Comparison of ENCODE assay signal across 8 cellular contexts in genomic region chr10:84665883-84666463, GRCh38.
DNase-seq lines count a peak whose midpoint lies in the region; ATAC-seq and TF ChIP-seq lines count a peak whose summit lies in the region.

No MANE protein-coding gene starts in this region.

- no peaks in the 10 kb centered on the region for H4K20me1 ChIP-seq in OCI-LY3 (ENCODE audit: insufficient read depth, low read length)

- H3K4me1 Mint-ChIP-seq in T-helper 17 cell = no peaks in the 10 kb centered on the region

- POLR2A ChIA-PET in HEK293T (lab: Yijun Ruan, JAX) = no interaction called here

- no peaks in the 10 kb centered on the region for H3K79me2 ChIP-seq in OCI-LY3 (ENCODE audit: low read length)

- no peak overlapping the region for H3K9ac ChIP-seq in OCI-LY3 (ENCODE audit: low read length)

- CTCF ChIA-PET in HEK293T (lab: Yijun Ruan, JAX) = interaction anchor here (0.5 to 1.2 kb wide), 5 partner anchors 10 to 52 kb away, joined by 3 to 6 read pairs (median 4); no protein-coding TSS in a partner anchor

- H2AFZ ChIP-seq in OCI-LY3 (ENCODE audit: low read depth, low read length) = no peak overlapping the region

- H3K9me3 ChIP-seq in OCI-LY3 (ENCODE audit: insufficient read depth, low read length) (no peaks in the 10 kb centered on the region), T-helper 17 cell (ENCODE audit: control insufficient read depth, low read length, poor library complexity, severe bottlenecking) (no peaks in the 10 kb centered on the region)

- H3K4me3 ChIP-seq in OCI-LY3 (ENCODE audit: low read length) = no peak overlapping the region
- H3K4me3 ChIP-seq in foreskin fibroblast (ENCODE audit: low read depth in 1 of 2, low read length in 2 of 2) = no peak overlapping the region

- no peak overlapping the region for H3K27ac ChIP-seq in OCI-LY3 (ENCODE audit: low read length)

- ATAC-seq in GM19467 (IDR thresholded peaks at IDR 0.05; ENCODE audit: unreplicated experiment) (no peak), T-helper 17 cell (no peak)

- peaks cover 20% of the 10 kb centered on the region for H3K27me3 Mint-ChIP-seq in T-helper 17 cell

- H3K4me1 ChIP-seq in OCI-LY3 (ENCODE audit: low read length) = no peaks in the 10 kb centered on the region

- no peaks in the 10 kb centered on the region for H3K27me3 ChIP-seq in OCI-LY3 (ENCODE audit: low read depth, low read length)

- H3K36me3 Mint-ChIP-seq in T-helper 17 cell (ENCODE audit: low read depth) = no peaks in the 10 kb centered on the region

- H3K27ac Mint-ChIP-seq in T-helper 17 cell = no peak overlapping the region

- H3K4me3 Mint-ChIP-seq in T-helper 17 cell = no peak overlapping the region

- no peak overlapping the region for H3K4me2 ChIP-seq in OCI-LY3 (ENCODE audit: low read length)

- peak; percentile 74 for TF ChIP-seq CTCF in OCI-LY3 (IDR thresholded peaks at IDR 0.05; ENCODE audit: low read depth, low read length)
- no peak for TF ChIP-seq CTCF in foreskin fibroblast (IDR thresholded peaks at IDR 0.05; ENCODE audit: low read depth, low read length)

- peak; percentile 51 for DNase-seq in DMS 273 (lab: John Stamatoyannopoulos, UW; ENCODE audit: unreplicated experiment)
- no peak for DNase-seq in DMS 273 treated with DMSO at 0.1 percent for 48 hours (lab: John Stamatoyannopoulos, UW)
- DNase-seq in HEK293T (ENCODE audit: extremely low spot score) = peak; percentile 72
- DNase-seq in iPS DF 19.7 (ENCODE audit: low read depth, low spot score) = peak; percentile 47
- no peak for DNase-seq in foreskin fibroblast
- DNase-seq in T-helper 17 cell = no peak

- no peaks in the 10 kb centered on the region for H3K36me3 ChIP-seq in OCI-LY3 (replicated peaks; ENCODE audit: low read depth, low read length)

TF ChIP-seq in HEK293T, 16 proteins besides CTCF, POLR2A, EP300 and RAD21:
- TF ChIP-seq CTBP1 (IDR thresholded peaks at IDR 0.05; ENCODE audit: borderline replicate concordance) (no peak), ZNF384 (IDR thresholded peaks at IDR 0.05) (no peak), TARDBP (IDR thresholded peaks at IDR 0.05) (no peak), NFRKB (IDR thresholded peaks at IDR 0.05) (no peak), BHLHE40 (IDR thresholded peaks at IDR 0.05; ENCODE audit: borderline replicate concordance) (no peak), ARNT (IDR thresholded peaks at IDR 0.05) (no peak), FOXK2 (IDR thresholded peaks at IDR 0.05) (no peak), ELF4 (IDR thresholded peaks at IDR 0.05) (no peak), FOXM1 (IDR thresholded peaks at IDR 0.05; ENCODE audit: borderline replicate concordance) (no peak), HDGF (IDR thresholded peaks at IDR 0.05; ENCODE audit: borderline replicate concordance) (no peak), PKNOX1 (IDR thresholded peaks at IDR 0.05) (no peak), FOXA1 (IDR thresholded peaks at IDR 0.05) (no peak), LEF1 (IDR thresholded peaks at IDR 0.05; ENCODE audit: borderline replicate concordance) (no peak), L3MBTL2 (conservative IDR thresholded peaks at IDR 0.05) (no peak), SP1 (IDR thresholded peaks at IDR 0.05) (no peak), SUZ12 (IDR thresholded peaks at IDR 0.05) (no peak)

Comparison
In these comparisons a context has a peak if more than half of its experiments do, and no peak if none do; other contexts are left out.
1. DNase-seq: peak in DMS 273 (single experiment), HEK293T (single experiment) and iPS DF 19.7 (single experiment); none in DMS 273 treated with DMSO at 0.1 percent for 48 hours (single experiment), foreskin fibroblast (0 of 2) and T-helper 17 cell (0 of 3).